In the genomic region with DNA sequence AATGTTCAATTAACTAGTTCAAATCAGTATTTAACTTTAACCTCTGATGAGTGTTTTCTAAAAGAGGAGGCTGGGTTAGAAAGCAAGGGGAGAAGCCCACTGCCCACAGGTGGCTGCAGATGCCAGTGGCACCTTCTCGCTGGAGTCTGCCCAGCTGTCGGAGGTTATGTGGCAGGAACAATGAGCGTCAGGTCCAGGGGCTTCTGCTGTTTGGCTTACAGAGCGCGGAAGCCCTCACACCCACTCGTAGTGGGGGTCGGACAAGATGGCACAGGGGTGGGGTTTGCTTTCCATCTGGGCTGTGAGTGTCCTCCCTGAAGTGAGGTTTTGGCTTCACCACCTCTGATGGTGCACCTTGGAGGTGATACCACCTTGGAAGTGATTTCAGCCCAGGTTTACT, we compare ENCODE assay signal across 10 cellular contexts. TPM values are rescaled to one million over a fixed set of nuclear protein-coding genes. Genes with fewer than 3 reads are reported as not detected.
DNase-seq lines count a peak whose midpoint lies in the region; ATAC-seq and TF ChIP-seq lines count a peak whose summit lies in the region.
"Had no signal": no experiment of that assay in that cellular context is flagged by ENCODE, and none has a peak within 500 bp of the region (broad histone marks: within the 10 kb centered on the region; RNA-seq: fewer than 3 reads in every experiment).

No MANE protein-coding gene starts in this region.

- no peak for ATAC-seq in activated naive CD4-positive, alpha-beta T cell treated with anti-CD3 and anti-CD28 coated beads, Interleukin-2, amount 50 U/mL, for 72 hours
- ATAC-seq in stimulated activated naive CD8-positive, alpha-beta T cell treated with anti-CD3 and anti-CD28 coated beads, Interleukin-15, amount 100 ng/mL, for 72 hours, result no peak
- ATAC-seq in HG03460 (IDR thresholded peaks at IDR 0.05; ENCODE audit: unreplicated experiment), result no peak

- no peak overlapping the region for H3K4me3 ChIP-seq in effector memory CD4-positive, alpha-beta T cell (ENCODE audit: insufficient read depth, low read depth, low read length, poor library complexity, severe bottlenecking)

- TF ChIP-seq CTCF in GM13976 (IDR thresholded peaks at IDR 0.05; ENCODE audit: borderline replicate concordance, control extremely low read depth, extremely low read depth, insufficient read depth, missing control alignments), result no peak

- no peaks in the 10 kb centered on the region for H3K27me3 ChIP-seq in layer of hippocampus (ENCODE audit: control insufficient read depth, insufficient read depth, low read length)
- H3K27me3 ChIP-seq in effector memory CD4-positive, alpha-beta T cell (replicated peaks; ENCODE audit: control insufficient read depth, insufficient read depth, low read length, poor library complexity, severe bottlenecking), result no peaks in the 10 kb centered on the region

- in situ Hi-C loops in GM13976 (cut with MboI; ENCODE audit: low sequenced_read_pairs, unreplicated experiment), result no loop called here

- no peaks in the 10 kb centered on the region for H3K36me3 ChIP-seq in effector memory CD4-positive, alpha-beta T cell (ENCODE audit: control insufficient read depth, insufficient read depth, low read length)

- H3K4me1 Mint-ChIP-seq in T-helper 1 cell treated with Interleukin-12 subunit alpha and Interleukin-12 subunit beta and Interleukin-4 antibody, amounts not matched to agents 30 μg/mL and 1 μg/mL, for 36 hours (ENCODE audit: low read depth), result peaks cover 41% of the 10 kb centered on the region
- H3K4me1 Mint-ChIP-seq in stimulated activated naive CD8-positive, alpha-beta T cell treated with anti-CD3 and anti-CD28 coated beads, Interleukin-15, amount 100 ng/mL, for 72 hours, result peaks cover 78% of the 10 kb centered on the region

- H3K4me1 ChIP-seq in effector memory CD4-positive, alpha-beta T cell (ENCODE audit: control insufficient read depth, insufficient read depth, low read length, poor library complexity, severe bottlenecking), result no peaks in the 10 kb centered on the region

- H3K36me3 Mint-ChIP-seq in T-helper 1 cell treated with Interleukin-12 subunit alpha and Interleukin-12 subunit beta and Interleukin-4 antibody, amounts not matched to agents 30 μg/mL and 1 μg/mL, for 36 hours (ENCODE audit: low read depth), result peaks cover 8% of the 10 kb centered on the region
- H3K36me3 Mint-ChIP-seq in activated naive CD4-positive, alpha-beta T cell treated with anti-CD3 and anti-CD28 coated beads, Interleukin-2, amount 50 U/mL, for 72 hours, result peaks cover 0 to 29% of the 10 kb centered on the region in 2 donors

- no peaks in the 10 kb centered on the region for H3K9me3 Mint-ChIP-seq in T-helper 1 cell treated with Interleukin-12 subunit alpha and Interleukin-12 subunit beta and Interleukin-4 antibody, amounts not matched to agents 30 μg/mL and 1 μg/mL, for 36 hours
- H3K9me3 Mint-ChIP-seq in activated naive CD4-positive, alpha-beta T cell treated with anti-CD3 and anti-CD28 coated beads, Interleukin-2, amount 50 U/mL, for 72 hours, result no peaks in the 10 kb centered on the region
- no peaks in the 10 kb centered on the region for H3K9me3 Mint-ChIP-seq in stimulated activated naive CD8-positive, alpha-beta T cell treated with anti-CD3 and anti-CD28 coated beads, Interleukin-15, amount 100 ng/mL, for 72 hours

- no peaks in the 10 kb centered on the region for H3K9me3 ChIP-seq in effector memory CD4-positive, alpha-beta T cell (ENCODE audit: control insufficient read depth, low read length)

- no peaks in the 10 kb centered on the region for H3K27me3 Mint-ChIP-seq in T-helper 1 cell treated with Interleukin-12 subunit alpha and Interleukin-12 subunit beta and Interleukin-4 antibody, amounts not matched to agents 30 μg/mL and 1 μg/mL, for 36 hours (ENCODE audit: low read depth)
- no peaks in the 10 kb centered on the region for H3K27me3 Mint-ChIP-seq in stimulated activated naive CD8-positive, alpha-beta T cell treated with anti-CD3 and anti-CD28 coated beads, Interleukin-15, amount 100 ng/mL, for 72 hours

- H3K27ac Mint-ChIP-seq in T-helper 1 cell treated with Interleukin-12 subunit alpha and Interleukin-12 subunit beta and Interleukin-4 antibody, amounts not matched to agents 30 μg/mL and 1 μg/mL, for 36 hours, result peak overlapping the region; percentile 92
- peak overlapping the region; percentile 92 to 95 for H3K27ac Mint-ChIP-seq in activated naive CD4-positive, alpha-beta T cell treated with anti-CD3 and anti-CD28 coated beads, Interleukin-2, amount 50 U/mL, for 72 hours
- H3K27ac Mint-ChIP-seq in stimulated activated naive CD8-positive, alpha-beta T cell treated with anti-CD3 and anti-CD28 coated beads, Interleukin-15, amount 100 ng/mL, for 72 hours, result peak overlapping the region; percentile 86 to 91

- peak overlapping the region; percentile 73 for H3K27ac ChIP-seq in layer of hippocampus (ENCODE audit: low read depth, low read length)
- no peak overlapping the region for H3K27ac ChIP-seq in effector memory CD4-positive, alpha-beta T cell (ENCODE audit: insufficient read depth, low read length, poor library complexity, severe bottlenecking)

- H3K4me3 Mint-ChIP-seq in T-helper 1 cell treated with Interleukin-12 subunit alpha and Interleukin-12 subunit beta and Interleukin-4 antibody, amounts not matched to agents 30 μg/mL and 1 μg/mL, for 36 hours, result peak overlapping the region; percentile 92
- peak overlapping the region; percentile 79 to 82 for H3K4me3 Mint-ChIP-seq in stimulated activated naive CD8-positive, alpha-beta T cell treated with anti-CD3 and anti-CD28 coated beads, Interleukin-15, amount 100 ng/mL, for 72 hours

- no peak for DNase-seq in T-helper 1 cell
- DNase-seq in activated naive CD4-positive, alpha-beta T cell treated with anti-CD3 and anti-CD28 coated beads, Interleukin-2, amount 50 U/mL, for 72 hours (ENCODE audit: low spot score in 2 of 2), result no peak
- no peak for DNase-seq in stimulated activated naive CD8-positive, alpha-beta T cell treated with anti-CD3 and anti-CD28 coated beads, Interleukin-15, amount 100 ng/mL, for 72 hours
- DNase-seq in effector memory CD4-positive, alpha-beta T cell, result no peak
- DNase-seq in GM13976 (ENCODE audit: low spot score), result no peak
- DNase-seq: activated CD4-positive, alpha-beta T cell treated with anti-CD3 and anti-CD28 coated beads for 4 hours; MM.1S had no signal

RNA-seq across cellular contexts. Expression of gene DYNC2I1, which starts 8.5 kb away (rescaled TPM):
- 10 to 100 TPM; 12.0 to 16.9 TPM for total RNA-seq in activated naive CD4-positive, alpha-beta T cell treated with anti-CD3 and anti-CD28 coated beads, Interleukin-2, amount 50 U/mL, for 72 hours

RNA-seq across cellular contexts. Expression of gene ESYT2, which starts 35.5 kb away (rescaled TPM):
- 10 to 100 TPM; 54.4 to 73.3 TPM for total RNA-seq in activated naive CD4-positive, alpha-beta T cell treated with anti-CD3 and anti-CD28 coated beads, Interleukin-2, amount 50 U/mL, for 72 hours
